26 cellular contexts compared by ENCODE assay signal in genomic region chr2:16777123-16777872, GRCh38.
"Had no signal": no experiment of that assay in that cellular context is flagged by ENCODE, and none has a peak within 500 bp of the region (broad histone marks: within the 10 kb centered on the region; RNA-seq: fewer than 3 reads in every experiment).

No MANE protein-coding gene starts in this region.

- H3K9me3 ChIP-seq: ascending aorta, esophagus muscularis mucosa, heart left ventricle, stomach, thyroid gland, upper lobe of left lung had no signal

- H3K4me3 ChIP-seq: ascending aorta, esophagus muscularis mucosa, heart left ventricle, stomach, thyroid gland, upper lobe of left lung had no signal

- H3K27me3 ChIP-seq: ascending aorta, foreskin keratinocyte, stomach, thyroid gland, upper lobe of left lung had no signal

- H3K27ac ChIP-seq: ascending aorta, esophagus muscularis mucosa, foreskin keratinocyte, heart left ventricle, stomach, thyroid gland, upper lobe of left lung, VCaP had no signal

- DNase-seq: activated CD4-positive, alpha-beta T cell treated with anti-CD3 and anti-CD28 coated beads for 48 hours; activated CD4-positive, alpha-beta T cell treated with anti-CD3 and anti-CD28 coated beads, Interleukin-2, amount 50 U/mL, for 48 hours; activated CD8-positive, alpha-beta memory T cell treated with anti-CD3 and anti-CD28 coated beads for 24 hours; activated effector memory CD4-positive, alpha-beta T cell treated with Interleukin-2 at 50 U/mL for 16 hours; activated naive CD4-positive, alpha-beta T cell treated with anti-CD3 and anti-CD28 coated beads for 36 hours; activated naive CD8-positive, alpha-beta T cell treated with anti-CD3 and anti-CD28 coated beads, Interleukin-2, amount 10 ng/mL, durations not matched to agents 7 days and 5 days; central memory CD4-positive, alpha-beta T cell; dermis blood vessel endothelial cell; effector CD4-positive, alpha-beta T cell; foreskin keratinocyte; heart left ventricle; hypothalamus; immature natural killer cell; kidney; naive thymus-derived CD8-positive, alpha-beta T cell; right cardiac atrium; stimulated activated CD4-positive, alpha-beta T cell treated with anti-CD3 and anti-CD28 coated beads, Interleukin-15, amount 100 ng/mL, for 24 hours; stimulated activated CD4-positive, alpha-beta T cell treated with anti-CD3 and anti-CD28 coated beads, Interleukin-2, amount 100 ng/mL, for 24 hours; stimulated activated naive B cell treated with anti-CD40 and anti-IgM and Interleukin-4, amounts not matched to agents 10 μg/mL and 1 μg/mL and 100 μg/mL, for 72 hours; stomach; T-helper 9 cell; thyroid gland; upper lobe of left lung had no signal

- H3K36me3 ChIP-seq: ascending aorta, esophagus muscularis mucosa, heart left ventricle, stomach, thyroid gland, upper lobe of left lung had no signal
